Comparison of ENCODE assay signal across 12 cellular contexts in genomic region chr9:98101416-98101815, GRCh38. TPM values are rescaled to one million over a fixed set of nuclear protein-coding genes. Genes with fewer than 3 reads are reported as not detected.
DNase-seq lines count a peak whose midpoint lies in the region; ATAC-seq, FAIRE-seq and TF ChIP-seq lines count a peak whose summit lies in the region.
"Had no signal": no experiment of that assay in that cellular context is flagged by ENCODE, and none has a peak within 500 bp of the region (broad histone marks: within the 10 kb centered on the region; RNA-seq: fewer than 3 reads in every experiment).

No MANE protein-coding gene starts in this region.

- POLR2A ChIA-PET in CD4-positive, alpha-beta memory T cell (lab: Charles Lee; ENCODE audit: partially characterized antibody) = interaction anchor here (1.0 to 18.2 kb wide), 18 partner anchors 9 to 404 kb away, joined by 3 to 412 read pairs (median 11); partner anchors contain the start of genes ANP32B, CORO2A, NANS and TBC1D2
- POLR2A ChIA-PET in activated CD8-positive, alpha-beta T cell treated with anti-CD3 and anti-CD28 coated beads for 36 hours (lab: Charles Lee) = interaction anchor here (0.9 to 2.1 kb wide), 7 partner anchors 9 to 154 kb away, joined by 3 to 9 read pairs (median 4); partner anchors contain the start of genes ANP32B, NANS, TBC1D2 and TRIM14
- POLR2A ChIA-PET in naive thymus-derived CD8-positive, alpha-beta T cell (lab: Charles Lee) = interaction anchor here (0.6 to 11.9 kb wide), 18 partner anchors 10 to 1088 kb away, joined by 3 to 238 read pairs (median 4); partner anchors contain the start of genes ANP32B, CORO2A, NANS and TBC1D2

- CTCF ChIA-PET in CD4-positive, alpha-beta memory T cell (lab: Charles Lee; ENCODE audit: partially characterized antibody) = interaction anchor here (0.7 to 2.1 kb wide), 22 partner anchors 9 to 180 kb away, joined by 3 to 60 read pairs (median 4); partner anchors contain the start of genes CORO2A and TRIM14
- CTCF ChIA-PET in activated CD8-positive, alpha-beta T cell treated with anti-CD3 and anti-CD28 coated beads for 36 hours (lab: Charles Lee) = interaction anchor here (0.7 to 1.8 kb wide), 12 partner anchors 10 to 217 kb away, joined by 3 to 7 read pairs (median 4); partner anchors contain the start of gene TBC1D2

- FAIRE-seq in D721Med (lab: Jason Lieb, UNC) = no peak
- FAIRE-seq: TTC549 had no signal

- peak overlapping the region; percentile 64 for H3K27ac ChIP-seq in CD4-positive, alpha-beta memory T cell (ENCODE audit: low read depth, low read length)
- H3K27ac ChIP-seq: RWPE1 had no signal

- peak overlapping the region; percentile 91 to 98 (median 94) for H3K27ac Mint-ChIP-seq in CD4-positive, alpha-beta memory T cell
- peak overlapping the region; percentile 95 for H3K27ac Mint-ChIP-seq in activated CD8-positive, alpha-beta T cell treated with anti-CD3 and anti-CD28 coated beads for 36 hours
- H3K27ac Mint-ChIP-seq in naive thymus-derived CD8-positive, alpha-beta T cell = peak overlapping the region; percentile 88 to 99 (median 96)
- H3K27ac Mint-ChIP-seq in HFFc6 = no peak overlapping the region

- H3K4me3 ChIP-seq in CD4-positive, alpha-beta memory T cell (ENCODE audit: low read length in 2 of 2) = no peak overlapping the region

- H3K36me3 Mint-ChIP-seq in CD4-positive, alpha-beta memory T cell = peaks cover 48 to 50% of the 10 kb centered on the region in 2 donors
- peaks cover 58% of the 10 kb centered on the region for H3K36me3 Mint-ChIP-seq in activated CD8-positive, alpha-beta T cell treated with anti-CD3 and anti-CD28 coated beads for 36 hours (ENCODE audit: low read depth)
- H3K36me3 Mint-ChIP-seq in naive thymus-derived CD8-positive, alpha-beta T cell = peaks cover 0 to 42% (median 30%) of the 10 kb centered on the region in 3 donors
- peaks cover 4% of the 10 kb centered on the region for H3K36me3 Mint-ChIP-seq in HFFc6 (ENCODE audit: low read depth)

- peaks cover 99% of the 10 kb centered on the region for H3K4me1 ChIP-seq in CD4-positive, alpha-beta memory T cell (ENCODE audit: insufficient read depth, low read length)

- no peak for TF ChIP-seq CTCF in activated CD8-positive, alpha-beta T cell treated with anti-CD3 and anti-CD28 coated beads for 36 hours (IDR thresholded peaks at IDR 0.05)
- TF ChIP-seq CTCF in HFFc6 (IDR thresholded peaks at IDR 0.05) (no peak), D721Med (IDR thresholded peaks at IDR 0.05; ENCODE audit: insufficient read depth, missing control alignments) (no peak)

- no peaks in the 10 kb centered on the region for H3K27me3 ChIP-seq in CD4-positive, alpha-beta memory T cell (ENCODE audit: insufficient read depth, low read length)

- no peak for DNase-seq in CD4-positive, alpha-beta memory T cell
- DNase-seq in activated CD8-positive, alpha-beta T cell treated with anti-CD3 and anti-CD28 coated beads for 36 hours = no peak
- no peak for DNase-seq in naive thymus-derived CD8-positive, alpha-beta T cell
- DNase-seq in RPMI8226 (no peak), HFFc6 (no peak), D721Med (ENCODE audit: insufficient read length, low spot score) (no peak)
- DNase-seq: cerebellar nuclear complex, H7 had no signal

- peaks cover 59 to 94% (median 77%) of the 10 kb centered on the region in 4 donors for H3K4me1 Mint-ChIP-seq in CD4-positive, alpha-beta memory T cell
- H3K4me1 Mint-ChIP-seq in activated CD8-positive, alpha-beta T cell treated with anti-CD3 and anti-CD28 coated beads for 36 hours (ENCODE audit: low read depth) = peaks cover 78% of the 10 kb centered on the region
- peaks cover 38 to 93% (median 84%) of the 10 kb centered on the region in 4 donors for H3K4me1 Mint-ChIP-seq in naive thymus-derived CD8-positive, alpha-beta T cell
- no peaks in the 10 kb centered on the region for H3K4me1 Mint-ChIP-seq in HFFc6 (ENCODE audit: low read depth)

- no peaks in the 10 kb centered on the region for H3K27me3 Mint-ChIP-seq in CD4-positive, alpha-beta memory T cell
- H3K27me3 Mint-ChIP-seq in activated CD8-positive, alpha-beta T cell treated with anti-CD3 and anti-CD28 coated beads for 36 hours = no peaks in the 10 kb centered on the region
- H3K27me3 Mint-ChIP-seq in naive thymus-derived CD8-positive, alpha-beta T cell = no peaks in the 10 kb centered on the region
- H3K27me3 Mint-ChIP-seq in HFFc6 (ENCODE audit: insufficient read depth) = peaks cover 1% of the 10 kb centered on the region; the same call in 1 of the 2 replicates

- H3K36me3 ChIP-seq in CD4-positive, alpha-beta memory T cell (ENCODE audit: insufficient read depth, low read length) = peaks cover 6% of the 10 kb centered on the region

- intact Hi-C loops in CD4-positive, alpha-beta memory T cell (cut with micrococcal nuclease) = loop anchor here (5.0 kb wide), 1 partner anchor 119 kb away; the partner anchor contains the start of gene ANP32B
- intact Hi-C loops in activated CD8-positive, alpha-beta T cell treated with anti-CD3 and anti-CD28 coated beads for 36 hours (cut with micrococcal nuclease) = loop anchor here (10.0 kb wide), 1 partner anchor 163 kb away; no protein-coding TSS in a partner anchor

- peak overlapping the region; percentile 32 to 85 (median 78) for H3K4me3 Mint-ChIP-seq in CD4-positive, alpha-beta memory T cell
- peak overlapping the region; percentile 66 for H3K4me3 Mint-ChIP-seq in activated CD8-positive, alpha-beta T cell treated with anti-CD3 and anti-CD28 coated beads for 36 hours
- peak overlapping the region; percentile 39 to 80 (median 72) for H3K4me3 Mint-ChIP-seq in naive thymus-derived CD8-positive, alpha-beta T cell
- H3K4me3 Mint-ChIP-seq in HFFc6 = no peak overlapping the region

- H3K9me3 ChIP-seq in CD4-positive, alpha-beta memory T cell (ENCODE audit: control insufficient read depth in 1 of 2, low read length in 2 of 2) = no peaks in the 10 kb centered on the region

- peak; percentile 1 for ATAC-seq in GM21526 (IDR thresholded peaks at IDR 0.05; ENCODE audit: low FRiP score, unreplicated experiment)
- no peak for ATAC-seq in activated CD8-positive, alpha-beta T cell treated with anti-CD3 and anti-CD28 coated beads for 36 hours
- ATAC-seq in naive thymus-derived CD8-positive, alpha-beta T cell = no peak
- no peak for ATAC-seq in GM18498 (IDR thresholded peaks at IDR 0.05; ENCODE audit: unreplicated experiment)

- H3K9me3 Mint-ChIP-seq in CD4-positive, alpha-beta memory T cell = no peaks in the 10 kb centered on the region
- no peaks in the 10 kb centered on the region for H3K9me3 Mint-ChIP-seq in activated CD8-positive, alpha-beta T cell treated with anti-CD3 and anti-CD28 coated beads for 36 hours
- no peaks in the 10 kb centered on the region for H3K9me3 Mint-ChIP-seq in naive thymus-derived CD8-positive, alpha-beta T cell
- no peaks in the 10 kb centered on the region for H3K9me3 Mint-ChIP-seq in HFFc6

RNA-seq across cellular contexts. Expression of gene TRIM14, which starts 17.6 kb away (rescaled TPM):
- 10 to 100 TPM; 86.1 to 86.2 TPM for total RNA-seq in CD4-positive, alpha-beta memory T cell
- polyA plus RNA-seq in CD4-positive, alpha-beta memory T cell = 10 to 100 TPM; 41.4 to 84.7 TPM
- 10 to 100 TPM; 39.6 to 41.8 TPM for total RNA-seq in activated CD8-positive, alpha-beta T cell treated with anti-CD3 and anti-CD28 coated beads for 36 hours
- total RNA-seq in naive thymus-derived CD8-positive, alpha-beta T cell = 10 to 100 TPM; 76.9 to 78.1 TPM
- 10 to 100 TPM; 48.7 to 84.0 (median 68.4) TPM for polyA plus RNA-seq in naive thymus-derived CD8-positive, alpha-beta T cell
- 10 to 100 TPM; 34.6 to 38.2 (median 36.0) TPM for total RNA-seq in HFFc6 (2021; fragmentation: NEBNext Ultra II Directional; extraction: Animal tissue kit (Norgen Biotek cat#: 25700))

RNA-seq across cellular contexts. Expression of gene NANS, which starts 44.9 kb away (rescaled TPM):
- 10 to 100 TPM; 22.1 to 23.2 TPM for total RNA-seq in CD4-positive, alpha-beta memory T cell
- 10 to 100 TPM; 34.6 to 55.3 TPM for polyA plus RNA-seq in CD4-positive, alpha-beta memory T cell
- 10 to 100 TPM; 51.2 to 51.8 TPM for total RNA-seq in activated CD8-positive, alpha-beta T cell treated with anti-CD3 and anti-CD28 coated beads for 36 hours
- total RNA-seq in naive thymus-derived CD8-positive, alpha-beta T cell = 10 to 100 TPM; 15.0 to 15.7 TPM
- 10 to 100 TPM; 28.9 to 32.4 (median 30.9) TPM for polyA plus RNA-seq in naive thymus-derived CD8-positive, alpha-beta T cell
- 100 to 1,000 TPM in 4 of 6 experiments, 10 to 100 TPM in 2; 82.4 to 103 (median 101) TPM for total RNA-seq in HFFc6 (2021; fragmentation: NEBNext Ultra II Directional; extraction: Animal tissue kit (Norgen Biotek cat#: 25700))
